13 cellular contexts compared by ENCODE assay signal in the genomic region with DNA sequence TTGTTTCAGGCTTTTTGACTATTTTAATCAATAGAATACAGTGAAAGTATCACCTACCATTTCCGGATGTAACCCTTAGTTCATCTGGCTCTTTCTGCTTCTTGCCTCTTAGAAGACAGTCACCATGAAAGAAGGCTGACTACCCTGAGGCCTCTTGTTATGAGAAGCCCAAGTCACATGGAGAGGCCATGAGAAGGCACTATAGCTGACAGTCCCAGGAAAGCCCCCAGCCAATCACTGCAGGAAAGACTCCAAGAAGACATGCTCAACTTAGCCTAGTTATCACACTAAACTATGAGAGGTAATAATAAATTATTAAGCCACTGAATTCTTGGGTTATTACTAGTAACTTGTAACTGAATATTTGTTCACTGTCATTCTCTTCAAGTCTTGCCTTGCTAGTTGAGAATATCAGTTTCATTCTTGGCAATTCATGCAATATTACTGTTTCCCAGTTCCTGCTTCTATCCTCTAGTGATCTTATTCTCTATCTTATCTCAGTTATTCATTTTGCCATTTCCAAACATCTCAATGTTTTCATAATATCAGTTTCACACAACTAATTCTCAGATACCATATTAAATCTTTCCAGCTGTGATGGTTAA. TPM values are rescaled to one million over a fixed set of nuclear protein-coding genes. Genes with fewer than 3 reads are reported as not detected.
DNase-seq lines count a peak whose midpoint lies in the region; ATAC-seq and TF ChIP-seq lines count a peak whose summit lies in the region.
"Had no signal": no experiment of that assay in that cellular context is flagged by ENCODE, and none has a peak within 500 bp of the region (broad histone marks: within the 10 kb centered on the region; RNA-seq: fewer than 3 reads in every experiment).

No MANE protein-coding gene starts in this region.

- TF ChIP-seq CTCF in Caco-2 (IDR thresholded peaks at IDR 0.05; ENCODE audit: insufficient read depth in 1 of 2, low read depth in 1 of 2, low read length in 1 of 2, severe bottlenecking in 1 of 2, unreplicated experiment in 1 of 2) = no peak
- TF ChIP-seq CTCF in tibial nerve (IDR thresholded peaks at IDR 0.05) = no peak

- DNase-seq in glomerular visceral epithelial cell (ENCODE audit: extremely low spot score) (peak; percentile 53), Caco-2 (no peak), tibial nerve (ENCODE audit: low spot score in 2 of 2) (no peak), NCI-H526 treated with DMSO at 0.1 percent for 48 hours (lab: John Stamatoyannopoulos, UW) (no peak)
- DNase-seq in stimulated activated CD4-positive, alpha-beta T cell treated with anti-CD3 and anti-CD28 coated beads, Interleukin-1b, Interleukin-23, amount 100 ng/mL, for 48 hours = no peak
- DNase-seq: activated CD8-positive, alpha-beta memory T cell treated with anti-CD3 and anti-CD28 coated beads, Interleukin-2, amount 50 U/mL, for 4 hours; gastrocnemius medialis; NCI-H2171 treated with DMSO at 0.1 percent for 48 hours; Peyer's patch; stimulated activated naive CD8-positive, alpha-beta T cell treated with anti-CD3 and anti-CD28 coated beads, Interleukin-15, Interleukin-2, amounts not matched to agents 100 U/mL and 50 U/mL, for 24 hours had no signal

- BruUV-seq in Caco-2 (replicated peaks; lab: Mats Ljungman, UMichigan) = no TSS peak

- no peaks in the 10 kb centered on the region for H3K9me3 Mint-ChIP-seq in Caco-2 (ENCODE audit: unreplicated experiment)

- CTCF ChIA-PET in Caco-2 (lab: Charles Lee) = no interaction called here

- no peaks in the 10 kb centered on the region for H3K4me1 Mint-ChIP-seq in Caco-2 (ENCODE audit: low read depth, unreplicated experiment)

- no peak overlapping the region for H3K27ac ChIP-seq in tibial nerve
- H3K27ac ChIP-seq: gastrocnemius medialis, Peyer's patch had no signal

- H3K4me1 ChIP-seq in Caco-2 (no peaks in the 10 kb centered on the region), tibial nerve (peaks cover 0 to 8% (median 0%) of the 10 kb centered on the region in 4 donors)
- H3K4me1 ChIP-seq: gastrocnemius medialis, Peyer's patch had no signal

- H3K27me3 ChIP-seq in Caco-2 (replicated peaks; ENCODE audit: control insufficient read depth, insufficient read depth, low read length) (no peaks in the 10 kb centered on the region), tibial nerve (no peaks in the 10 kb centered on the region)
- H3K27me3 ChIP-seq: gastrocnemius medialis, Peyer's patch had no signal

- H3K27ac Mint-ChIP-seq in Caco-2 (ENCODE audit: unreplicated experiment) = no peak overlapping the region

- WGBS in tibial nerve, 2 donors = 85 to 95% methylated on average over 1 of the region's 1 CpG

- H3K36me3 Mint-ChIP-seq in Caco-2 (ENCODE audit: insufficient read depth, unreplicated experiment) = no peaks in the 10 kb centered on the region

- ATAC-seq in GM18909 (IDR thresholded peaks at IDR 0.05; ENCODE audit: poor library complexity, unreplicated experiment) (peak; percentile 70), GM21576 (IDR thresholded peaks at IDR 0.05; ENCODE audit: unreplicated experiment) (peak; percentile 70), HG03135 (IDR thresholded peaks at IDR 0.05; ENCODE audit: unreplicated experiment) (peak; percentile 76)
- ATAC-seq: gastrocnemius medialis; stimulated activated naive CD8-positive, alpha-beta T cell treated with anti-CD3 and anti-CD28 coated beads, Interleukin-15, Interleukin-2, amounts not matched to agents 100 U/mL and 50 U/mL, for 24 hours had no signal

- no peaks in the 10 kb centered on the region for H3K36me3 ChIP-seq in Caco-2 (ENCODE audit: control insufficient read depth, insufficient read depth, low read length)
- no peaks in the 10 kb centered on the region for H3K36me3 ChIP-seq in tibial nerve
- H3K36me3 ChIP-seq: gastrocnemius medialis, Peyer's patch had no signal

- H3K4me3 Mint-ChIP-seq in Caco-2 (ENCODE audit: unreplicated experiment) = no peak overlapping the region

- TF ChIP-seq EP300 in tibial nerve (IDR thresholded peaks at IDR 0.05) = no peak

- intact Hi-C loops in Caco-2 (cut with micrococcal nuclease; ENCODE audit: unreplicated experiment) = no loop called here

- no peaks in the 10 kb centered on the region for H3K27me3 Mint-ChIP-seq in Caco-2 (ENCODE audit: insufficient read depth, unreplicated experiment)

- H3K9me3 ChIP-seq in Caco-2 (no peaks in the 10 kb centered on the region), tibial nerve (no peaks in the 10 kb centered on the region)
- H3K9me3 ChIP-seq: gastrocnemius medialis, Peyer's patch had no signal

- no peak overlapping the region for H3K4me3 ChIP-seq in Caco-2 (ENCODE audit: low read depth, low read length)
- H3K4me3 ChIP-seq in tibial nerve = no peak overlapping the region
- H3K4me3 ChIP-seq: gastrocnemius medialis, Peyer's patch had no signal

- no peak for TF ChIP-seq POLR2A in tibial nerve (IDR thresholded peaks at IDR 0.05)

- POLR2A ChIA-PET in Caco-2 (lab: Charles Lee) = no interaction called here

RNA-seq across cellular contexts. Expression of a gene that starts 57.1 kb away (rescaled TPM):
- total RNA-seq in Caco-2 (2022) (not detected in 2 replicates), tibial nerve (10 to 100 TPM in 1 of 4 donors, 1 to 10 TPM in 3; 6.7 to 20.3 (median 9.3) TPM)
